ENCODE assay signal across 1 cellular context in genomic region chr12:120892265-120892664, GRCh38.
TF ChIP-seq lines count a peak whose summit lies in the region.

No MANE protein-coding gene starts in this region.

TF ChIP-seq in endothelial cell of umbilical vein, 7 proteins besides CTCF, POLR2A, EP300 and RAD21 (continued from another document):
- TF ChIP-seq MAX (IDR thresholded peaks at IDR 0.05; ENCODE audit: insufficient read depth, insufficient read length) (no peak), GATA2 (IDR thresholded peaks at IDR 0.05; ENCODE audit: insufficient read depth, insufficient read length, low read depth, low read length) (no peak), EZH2 (IDR thresholded peaks at IDR 0.05; ENCODE audit: borderline replicate concordance, low read depth, low read length, severe bottlenecking) (no peak)
